ENCODE assay signal across 28 cellular contexts in genomic region chr17:2905269-2905668, GRCh38.
DNase-seq lines count a peak whose midpoint lies in the region; ATAC-seq, FAIRE-seq and TF ChIP-seq lines count a peak whose summit lies in the region.
"Had no signal": no experiment of that assay in that cellular context is flagged by ENCODE, and none has a peak within 500 bp of the region (broad histone marks: within the 10 kb centered on the region; RNA-seq: fewer than 3 reads in every experiment).

No MANE protein-coding gene starts in this region.

- no peak overlapping the region for H3K4me3 ChIP-seq in astrocyte (ENCODE audit: insufficient read depth, low read depth, low read length)
- H3K4me3 ChIP-seq in right atrium auricular region, result no peak overlapping the region
- no peak overlapping the region for H3K4me3 ChIP-seq in stomach
- H3K4me3 ChIP-seq: GM23248, lung, spleen, tibial nerve had no signal

- no peak for FAIRE-seq in astrocyte (lab: Jason Lieb, UNC)
- FAIRE-seq: A204.1 had no signal

- no peak overlapping the region for H3K4me2 ChIP-seq in astrocyte (ENCODE audit: low read length)

- H4K20me1 ChIP-seq in astrocyte (ENCODE audit: insufficient read depth, low read length), result no peaks in the 10 kb centered on the region

- H3K27me3 Mint-ChIP-seq in activated CD4-positive, alpha-beta memory T cell treated with anti-CD3 and anti-CD28 coated beads for 36 hours, result no peaks in the 10 kb centered on the region
- H3K27me3 Mint-ChIP-seq in activated CD4-positive, alpha-beta memory T cell treated with anti-CD3 and anti-CD28 coated beads, Interleukin-2, amount 10 ng/mL, durations not matched to agents 7 days and 5 days, result no peaks in the 10 kb centered on the region
- H3K27me3 Mint-ChIP-seq in astrocyte (ENCODE audit: low read depth, unreplicated experiment), result peaks cover 8% of the 10 kb centered on the region
- H3K27me3 Mint-ChIP-seq: B cell; stimulated activated naive CD8-positive, alpha-beta T cell treated with anti-CD3 and anti-CD28 coated beads, Interleukin-15, amount 100 ng/mL, for 72 hours had no signal

- intact Hi-C loops in activated CD4-positive, alpha-beta memory T cell treated with anti-CD3 and anti-CD28 coated beads for 36 hours (cut with micrococcal nuclease), result loop anchor here (5.0 kb wide), 1 partner anchor 802 kb away; no protein-coding TSS in a partner anchor
- intact Hi-C loops in stomach (cut with DNase I; ENCODE audit: low total_unique reads), result no loop called here

- TF ChIP-seq EP300 in stomach (IDR thresholded peaks at IDR 0.05), result no peak

- H3K4me1 Mint-ChIP-seq in activated CD4-positive, alpha-beta memory T cell treated with anti-CD3 and anti-CD28 coated beads for 36 hours (ENCODE audit: low read depth), result peaks cover 28% of the 10 kb centered on the region
- peaks cover 16% of the 10 kb centered on the region for H3K4me1 Mint-ChIP-seq in activated CD4-positive, alpha-beta memory T cell treated with anti-CD3 and anti-CD28 coated beads, Interleukin-2, amount 10 ng/mL, durations not matched to agents 7 days and 5 days
- peaks cover 15% of the 10 kb centered on the region for H3K4me1 Mint-ChIP-seq in astrocyte (ENCODE audit: low read depth, unreplicated experiment)

- peaks cover 13% of the 10 kb centered on the region for H3K9me3 Mint-ChIP-seq in activated CD4-positive, alpha-beta memory T cell treated with anti-CD3 and anti-CD28 coated beads for 36 hours
- H3K9me3 Mint-ChIP-seq in activated CD4-positive, alpha-beta memory T cell treated with anti-CD3 and anti-CD28 coated beads, Interleukin-2, amount 10 ng/mL, durations not matched to agents 7 days and 5 days, result peaks cover 2% of the 10 kb centered on the region
- H3K9me3 Mint-ChIP-seq in astrocyte (ENCODE audit: unreplicated experiment), result peaks cover 6% of the 10 kb centered on the region

- DNase-seq in activated CD4-positive, alpha-beta memory T cell treated with anti-CD3 and anti-CD28 coated beads for 36 hours, result no peak
- no peak for DNase-seq in activated CD4-positive, alpha-beta memory T cell treated with anti-CD3 and anti-CD28 coated beads, Interleukin-2, amount 10 ng/mL, durations not matched to agents 7 days and 5 days
- no peak for DNase-seq in astrocyte (ENCODE audit: low read depth)
- peak; percentile 71 for DNase-seq in right atrium auricular region (ENCODE audit: low spot score)
- DNase-seq in stomach, result no peak
- DNase-seq in activated CD4-positive, alpha-beta T cell treated with anti-CD3 and anti-CD28 coated beads, Interleukin-2, amount 50 U/mL, for 1 hour, result no peak
- DNase-seq: Caco-2; caudate nucleus; GM23248; islet precursor cell; NCI-H1092; NCI-H1930; NCI-H2227 treated with DMSO at 0.1 percent for 48 hours; NCI-H82; retina; SHP77; spleen; stimulated activated CD4-positive, alpha-beta T cell treated with anti-CD3 and anti-CD28 coated beads, Interleukin-4, amount 100 ng/mL, for 24 hours; stimulated activated naive CD8-positive, alpha-beta T cell treated with anti-CD3 and anti-CD28 coated beads, Interleukin-15, amount 100 ng/mL, for 72 hours; T-helper 1 cell had no signal

- TF ChIP-seq POLR2A in stomach (IDR thresholded peaks at IDR 0.05), result no peak

- H3K9ac ChIP-seq in astrocyte (ENCODE audit: low read length), result no peak overlapping the region
- H3K9ac ChIP-seq: GM23248 had no signal

- CTCF ChIA-PET in activated CD4-positive, alpha-beta memory T cell treated with anti-CD3 and anti-CD28 coated beads for 36 hours (lab: Charles Lee), result no interaction called here
- CTCF ChIA-PET in activated CD4-positive, alpha-beta memory T cell treated with anti-CD3 and anti-CD28 coated beads, Interleukin-2, amount 10 ng/mL, durations not matched to agents 7 days and 5 days (lab: Charles Lee), result no interaction called here

- WGBS in stomach, 5 donors, result 71 to 81% (median 75%) methylated on average over 13 of the region's 13 CpGs

- no peak for TF ChIP-seq CTCF in astrocyte (IDR thresholded peaks at IDR 0.05; ENCODE audit: insufficient read depth, low read depth, low read length)
- no peak for TF ChIP-seq CTCF in right atrium auricular region (IDR thresholded peaks at IDR 0.05)
- no peak for TF ChIP-seq CTCF in stomach (IDR thresholded peaks at IDR 0.05)

- no peak overlapping the region for H3K4me3 Mint-ChIP-seq in activated CD4-positive, alpha-beta memory T cell treated with anti-CD3 and anti-CD28 coated beads for 36 hours
- no peak overlapping the region for H3K4me3 Mint-ChIP-seq in activated CD4-positive, alpha-beta memory T cell treated with anti-CD3 and anti-CD28 coated beads, Interleukin-2, amount 10 ng/mL, durations not matched to agents 7 days and 5 days
- H3K4me3 Mint-ChIP-seq in astrocyte (ENCODE audit: unreplicated experiment), result no peak overlapping the region
- H3K4me3 Mint-ChIP-seq: B cell; stimulated activated naive CD8-positive, alpha-beta T cell treated with anti-CD3 and anti-CD28 coated beads, Interleukin-15, amount 100 ng/mL, for 72 hours had no signal

- POLR2A ChIA-PET in activated CD4-positive, alpha-beta memory T cell treated with anti-CD3 and anti-CD28 coated beads for 36 hours (lab: Charles Lee), result no interaction called here
- POLR2A ChIA-PET in activated CD4-positive, alpha-beta memory T cell treated with anti-CD3 and anti-CD28 coated beads, Interleukin-2, amount 10 ng/mL, durations not matched to agents 7 days and 5 days (lab: Charles Lee), result no interaction called here

- H3K27me3 ChIP-seq in astrocyte (ENCODE audit: insufficient read depth, low read length), result peaks cover 3% of the 10 kb centered on the region
- no peaks in the 10 kb centered on the region for H3K27me3 ChIP-seq in right atrium auricular region
- H3K27me3 ChIP-seq in stomach, result no peaks in the 10 kb centered on the region
- H3K27me3 ChIP-seq: tibial nerve had no signal

- H2AFZ ChIP-seq in astrocyte (ENCODE audit: low read depth, low read length), result no peak overlapping the region
- H2AFZ ChIP-seq: GM23248 had no signal

- no peaks in the 10 kb centered on the region for H3K36me3 ChIP-seq in astrocyte (ENCODE audit: insufficient read depth, low read length)
- no peaks in the 10 kb centered on the region for H3K36me3 ChIP-seq in right atrium auricular region
- H3K36me3 ChIP-seq in stomach, result peaks cover 0 to 25% (median 10%) of the 10 kb centered on the region in 4 donors

- H3K27ac Mint-ChIP-seq in activated CD4-positive, alpha-beta memory T cell treated with anti-CD3 and anti-CD28 coated beads for 36 hours, result peak overlapping the region; percentile 10
- no peak overlapping the region for H3K27ac Mint-ChIP-seq in activated CD4-positive, alpha-beta memory T cell treated with anti-CD3 and anti-CD28 coated beads, Interleukin-2, amount 10 ng/mL, durations not matched to agents 7 days and 5 days
- peak overlapping the region; percentile 62 for H3K27ac Mint-ChIP-seq in astrocyte (ENCODE audit: unreplicated experiment)
- H3K27ac Mint-ChIP-seq: B cell had no signal

- no peaks in the 10 kb centered on the region for H3K9me3 ChIP-seq in astrocyte (ENCODE audit: insufficient read depth, low read depth, low read length)
- no peaks in the 10 kb centered on the region for H3K9me3 ChIP-seq in right atrium auricular region
- H3K9me3 ChIP-seq in stomach, result no peaks in the 10 kb centered on the region
- H3K9me3 ChIP-seq: tibial nerve had no signal

- peaks cover 22% of the 10 kb centered on the region for H3K36me3 Mint-ChIP-seq in activated CD4-positive, alpha-beta memory T cell treated with anti-CD3 and anti-CD28 coated beads for 36 hours
- H3K36me3 Mint-ChIP-seq in activated CD4-positive, alpha-beta memory T cell treated with anti-CD3 and anti-CD28 coated beads, Interleukin-2, amount 10 ng/mL, durations not matched to agents 7 days and 5 days (ENCODE audit: low read depth), result peaks cover 42% of the 10 kb centered on the region
- peaks cover 20% of the 10 kb centered on the region for H3K36me3 Mint-ChIP-seq in astrocyte (ENCODE audit: low read depth, unreplicated experiment)

- ATAC-seq in GM18502 (IDR thresholded peaks at IDR 0.05; ENCODE audit: poor library complexity, unreplicated experiment) (no peak), HG03159 (IDR thresholded peaks at IDR 0.05; ENCODE audit: unreplicated experiment) (no peak)
- ATAC-seq: stimulated activated naive CD8-positive, alpha-beta T cell treated with anti-CD3 and anti-CD28 coated beads, Interleukin-15, amount 100 ng/mL, for 72 hours had no signal

- H3K4me1 ChIP-seq in astrocyte (ENCODE audit: insufficient read depth, low read length) (peaks cover 2% of the 10 kb centered on the region), right atrium auricular region (peaks cover 0 to 75% of the 10 kb centered on the region in 2 donors), stomach (peaks cover 21 to 53% (median 36%) of the 10 kb centered on the region in 4 donors)
- H3K4me1 ChIP-seq: spleen, tibial nerve had no signal

- H3K79me2 ChIP-seq in astrocyte (ENCODE audit: insufficient read depth, low read length), result no peaks in the 10 kb centered on the region

- H3K27ac ChIP-seq in astrocyte (ENCODE audit: low read depth, low read length) (no peak overlapping the region), right atrium auricular region (peak overlapping the region; percentile 83 to 94), stomach (peak overlapping the region; percentile 11 to 70 (median 35))
- H3K27ac ChIP-seq: epithelial cell of prostate, GM23248, spleen, tibial nerve, VCaP had no signal
